ENCODE assay signal across 8 cellular contexts in genomic region chr1:21622466-21623315, GRCh38. TPM values are rescaled to one million over a fixed set of nuclear protein-coding genes. Genes with fewer than 3 reads are reported as not detected.
A peak's percentile ranks its signal among the peaks of the same experiment; 100 is the strongest.
DNase-seq lines count a peak whose midpoint lies in the region; ATAC-seq and TF ChIP-seq lines count a peak whose summit lies in the region.

No MANE protein-coding gene starts in this region.

- no peaks in the 10 kb centered on the region for H3K79me2 ChIP-seq in Karpas-422 (ENCODE audit: low read length)

- H3K9ac ChIP-seq in Karpas-422 (ENCODE audit: low read length) = no peak overlapping the region

- peak overlapping the region; percentile 46 for H3K4me3 ChIP-seq in suprapubic skin
- H3K4me3 ChIP-seq in spleen = peak overlapping the region in 2 of 8 donors; percentile 16 to 63
- H3K4me3 ChIP-seq in Karpas-422 (ENCODE audit: low read length) = no peak overlapping the region

- 0 out of 2 replicates have a peak, but pooled peaks cover 3% of the 10 kb centered on the region for H4K20me1 ChIP-seq in Karpas-422 (ENCODE audit: insufficient read depth, low read depth, low read length)

- H2AFZ ChIP-seq in Karpas-422 (ENCODE audit: low read length) = no peak overlapping the region

- TF ChIP-seq CTCF in GM13977 (IDR thresholded peaks at IDR 0.05; ENCODE audit: extremely low read depth, insufficient read depth, missing control alignments) (no peak), suprapubic skin (IDR thresholded peaks at IDR 0.05) (no peak), spleen (IDR thresholded peaks at IDR 0.05 in 8 of 11, conservative IDR thresholded peaks at IDR 0.05 in 3 of 11) (no peak)

- H3K36me3 ChIP-seq in suprapubic skin (no peaks in the 10 kb centered on the region), spleen (no peaks in the 10 kb centered on the region), Karpas-422 (ENCODE audit: insufficient read depth, low read length) (no peaks in the 10 kb centered on the region)

- no peaks in the 10 kb centered on the region for H3K9me3 ChIP-seq in suprapubic skin
- no peaks in the 10 kb centered on the region for H3K9me3 ChIP-seq in spleen
- no peaks in the 10 kb centered on the region for H3K9me3 ChIP-seq in Karpas-422 (ENCODE audit: low read length)

- 20% methylated on average over 16 of the region's 62 CpGs for WGBS in suprapubic skin
- 10 to 63% (median 16%) methylated on average over 10 to 62 of the region's 62 CpGs for WGBS in spleen, 5 donors

- intact Hi-C loops in spleen (cut with DNase I; ENCODE audit: low total_unique reads) = no loop called here

- H3K27ac ChIP-seq in caudate nucleus (ENCODE audit: low read depth, low read length) (peak overlapping the region; percentile 36), suprapubic skin (no peak overlapping the region), spleen (no peak overlapping the region), Karpas-422 (ENCODE audit: low read length) (no peak overlapping the region)

- H3K27me3 ChIP-seq in suprapubic skin (peaks cover 38% of the 10 kb centered on the region), spleen (replicated peaks in 1 of 7) (peaks cover 0 to 71% (median 15%) of the 10 kb centered on the region in 7 donors), Karpas-422 (ENCODE audit: low read length) (no peaks in the 10 kb centered on the region)

- H3K4me2 ChIP-seq in Karpas-422 (ENCODE audit: low read depth, low read length, poor library complexity, severe bottlenecking) = no peak overlapping the region

- H3K9me2 ChIP-seq in Karpas-422 (replicated peaks; ENCODE audit: insufficient read depth, low read length) = no peaks in the 10 kb centered on the region

- in situ Hi-C loops in GM13977 (cut with MboI; ENCODE audit: low pct_unique_long_range_greater_than_20kb, low sequenced_read_pairs, unreplicated experiment) = no loop called here

- DNase-seq in GM13977 (ENCODE audit: low spot score) (peak; percentile 84), T-helper 2 cell (peak in 3 of 5 experiments; percentile 18 to 49 (median 42)), caudate nucleus (lab: John Stamatoyannopoulos, UW) (peak in 5 of 61 donors; percentile 20 to 42 (median 20)), mucosa of gallbladder (ENCODE audit: low spot score) (peak; percentile 46), suprapubic skin (ENCODE audit: low spot score in 2 of 2) (no peak), spleen (no peak), Karpas-422 (no peak)

- no peak for TF ChIP-seq EP300 in suprapubic skin (IDR thresholded peaks at IDR 0.05)

- H3K4me1 ChIP-seq in suprapubic skin (peaks cover 50% of the 10 kb centered on the region), spleen (peaks cover 0 to 15% (median 7%) of the 10 kb centered on the region in 6 donors), Karpas-422 (ENCODE audit: low read length) (no peaks in the 10 kb centered on the region)

- TF ChIP-seq POLR2A in suprapubic skin (IDR thresholded peaks at IDR 0.05) (no peak), spleen (IDR thresholded peaks at IDR 0.05) (no peak)

- ATAC-seq in HG03457 (IDR thresholded peaks at IDR 0.05; ENCODE audit: unreplicated experiment) = no peak

RNA-seq across cellular contexts. Expression of gene RAP1GAP, which starts 46.5 kb away (rescaled TPM):
- total RNA-seq in mucosa of gallbladder (157 TPM), suprapubic skin (1 to 10 TPM; 1.5 to 4.9 (median 3.6) TPM), spleen (10 to 100 TPM in 1 of 7 donors, 1 to 10 TPM in 4, under 1 TPM in 2; 0.69 to 12.1 (median 1.0) TPM)
- under 1 TPM; 0.30 to 0.67 (median 0.41) TPM for polyA plus RNA-seq in spleen
- not detected in 2 replicates for total RNA-seq in Karpas-422 (2014; rRNA removed; shearing (Covaris generic); ENCODE audit: low replicate concordance)

Comparison
In these comparisons a context has a peak if more than half of its experiments do, and no peak if none do; other contexts are left out.
1. DNase-seq: peak in GM13977 (single experiment), T-helper 2 cell (3 of 5) and mucosa of gallbladder (single experiment); none in suprapubic skin (0 of 2), spleen (single experiment) and Karpas-422 (single experiment).
2. RNA of gene RAP1GAP, which starts 46.5 kb away (total RNA-seq): 157 TPM in mucosa of gallbladder (single experiment); 1.5 to 4.9 TPM in suprapubic skin, 0.69 to 12.1 TPM in spleen and not detected in Karpas-422; every median in the first group is over 10 times any median in the second.